In genomic region chr3:72345980-72346379, GRCh38 we compare ENCODE assay signal across 17 cellular contexts.
A peak's percentile ranks its signal among the peaks of the same experiment; 100 is the strongest.
DNase-seq lines count a peak whose midpoint lies in the region; ATAC-seq and TF ChIP-seq lines count a peak whose summit lies in the region.
"Had no signal": no experiment of that assay in that cellular context is flagged by ENCODE, and none has a peak within 500 bp of the region (broad histone marks: within the 10 kb centered on the region; RNA-seq: fewer than 3 reads in every experiment).

No MANE protein-coding gene starts in this region.

- H3K4me3 Mint-ChIP-seq in Caco-2 (ENCODE audit: unreplicated experiment): no peak overlapping the region
- H3K4me3 Mint-ChIP-seq in natural killer cell treated with Interleukin-12 subunit alpha and Interleukin-12 subunit beta and Interleukin-15 and Interleukin-18, amount 100 ng/mL, for 72 hours: peak overlapping the region; percentile 48
- H3K4me3 Mint-ChIP-seq: stimulated activated memory B cell treated with anti-CD40 and anti-IgM and Interleukin-4, amounts not matched to agents 10 μg/mL and 1 μg/mL and 100 μg/mL, for 72 hours had no signal

- no TSS peak for BruUV-seq in Caco-2 (replicated peaks; lab: Mats Ljungman, UMichigan)

- no peaks in the 10 kb centered on the region for H3K27me3 Mint-ChIP-seq in Caco-2 (ENCODE audit: insufficient read depth, unreplicated experiment)
- no peaks in the 10 kb centered on the region for H3K27me3 Mint-ChIP-seq in natural killer cell treated with Interleukin-12 subunit alpha and Interleukin-12 subunit beta and Interleukin-15 and Interleukin-18, amount 100 ng/mL, for 72 hours
- H3K27me3 Mint-ChIP-seq: stimulated activated memory B cell treated with anti-CD40 and anti-IgM and Interleukin-4, amounts not matched to agents 10 μg/mL and 1 μg/mL and 100 μg/mL, for 72 hours had no signal

- peaks cover 64 to 83% (median 77%) of the 10 kb centered on the region in 10 experiments for H3K4me1 ChIP-seq in BLaER1 treated with 17β-estradiol and CSF1 and Interleukin-3, amounts not matched to agents 10 nM and 100 nM
- peaks cover 10% of the 10 kb centered on the region for H3K4me1 ChIP-seq in Caco-2
- H3K4me1 ChIP-seq: adrenal gland had no signal

- POLR2A ChIA-PET in Caco-2 (lab: Charles Lee): no interaction called here

- no peak for DNase-seq in Caco-2
- DNase-seq in brain microvascular endothelial cell: no peak
- no peak for DNase-seq in natural killer cell treated with Interleukin-12 subunit alpha and Interleukin-12 subunit beta and Interleukin-15 and Interleukin-18, amount 100 ng/mL, for 72 hours (ENCODE audit: low spot score)
- DNase-seq: COR-L47, erythroblast, naive B cell, NCI-H2081 treated with DMSO at 0.1 percent for 48 hours, SHP77 had no signal

- H3K27ac ChIP-seq in BLaER1 treated with 17β-estradiol and CSF1 and Interleukin-3, amounts not matched to agents 10 nM and 100 nM: peak overlapping the region in 9 of 11 experiments; percentile 38 to 75 (median 59); a peak in 17 of 22 replicates
- peak overlapping the region; percentile 26 for H3K27ac ChIP-seq in brain microvascular endothelial cell
- H3K27ac ChIP-seq: right atrium auricular region had no signal

- no peaks in the 10 kb centered on the region for H3K36me3 Mint-ChIP-seq in Caco-2 (ENCODE audit: insufficient read depth, unreplicated experiment)
- no peaks in the 10 kb centered on the region for H3K36me3 Mint-ChIP-seq in natural killer cell treated with Interleukin-12 subunit alpha and Interleukin-12 subunit beta and Interleukin-15 and Interleukin-18, amount 100 ng/mL, for 72 hours
- H3K36me3 Mint-ChIP-seq: naive B cell; stimulated activated memory B cell treated with anti-CD40 and anti-IgM and Interleukin-4, amounts not matched to agents 10 μg/mL and 1 μg/mL and 100 μg/mL, for 72 hours had no signal

- peak overlapping the region; percentile 24 for H3K27ac Mint-ChIP-seq in Caco-2 (ENCODE audit: unreplicated experiment)
- peak overlapping the region in 1 of 2 donors; percentile 2 for H3K27ac Mint-ChIP-seq in natural killer cell treated with Interleukin-12 subunit alpha and Interleukin-12 subunit beta and Interleukin-15 and Interleukin-18, amount 100 ng/mL, for 72 hours
- H3K27ac Mint-ChIP-seq: stimulated activated memory B cell treated with anti-CD40 and anti-IgM and Interleukin-4, amounts not matched to agents 10 μg/mL and 1 μg/mL and 100 μg/mL, for 72 hours had no signal

- CTCF ChIA-PET in Caco-2 (lab: Charles Lee): no interaction called here

- no peaks in the 10 kb centered on the region; a peak in 1 of 22 replicates for H4K20me1 ChIP-seq in BLaER1 treated with 17β-estradiol and CSF1 and Interleukin-3, amounts not matched to agents 10 nM and 100 nM

- no peaks in the 10 kb centered on the region for H3K9me3 Mint-ChIP-seq in Caco-2 (ENCODE audit: unreplicated experiment)
- H3K9me3 Mint-ChIP-seq in natural killer cell treated with Interleukin-12 subunit alpha and Interleukin-12 subunit beta and Interleukin-15 and Interleukin-18, amount 100 ng/mL, for 72 hours: no peaks in the 10 kb centered on the region
- H3K9me3 Mint-ChIP-seq: stimulated activated memory B cell treated with anti-CD40 and anti-IgM and Interleukin-4, amounts not matched to agents 10 μg/mL and 1 μg/mL and 100 μg/mL, for 72 hours had no signal

- H3K9ac ChIP-seq in BLaER1 treated with 17β-estradiol and CSF1 and Interleukin-3, amounts not matched to agents 10 nM and 100 nM: peak overlapping the region in 5 of 11 experiments; percentile 7 to 39 (median 21); a peak in 4 of 22 replicates

- intact Hi-C loops in Caco-2 (cut with micrococcal nuclease; ENCODE audit: unreplicated experiment): no loop called here

- in situ Hi-C loops in brain microvascular endothelial cell (cut with HindIII; ENCODE audit: low pct_ligation_motif_present, low sequenced_read_pairs): no loop called here

- H3K4me3 ChIP-seq in BLaER1 treated with 17β-estradiol and CSF1 and Interleukin-3, amounts not matched to agents 10 nM and 100 nM: no peak overlapping the region; a peak in 1 of 20 replicates
- no peak overlapping the region for H3K4me3 ChIP-seq in Caco-2 (ENCODE audit: low read depth, low read length)
- H3K4me3 ChIP-seq in brain microvascular endothelial cell (ENCODE audit: low read depth, low read length): no peak overlapping the region
- H3K4me3 ChIP-seq: adrenal gland, MG63, right atrium auricular region had no signal

- H3K9me3 ChIP-seq in BLaER1 treated with 17β-estradiol and CSF1 and Interleukin-3, amounts not matched to agents 10 nM and 100 nM (replicated peaks in 1 of 11): 0 out of 22 replicates have a peak, but pooled peaks cover 0 to 4% (median 0%) of the 10 kb centered on the region in 11 experiments
- H3K9me3 ChIP-seq in Caco-2: no peaks in the 10 kb centered on the region
- H3K9me3 ChIP-seq: adrenal gland, MG63, right atrium auricular region had no signal

- no peaks in the 10 kb centered on the region for H3K4me1 Mint-ChIP-seq in Caco-2 (ENCODE audit: low read depth, unreplicated experiment)
- peaks cover 41 to 58% of the 10 kb centered on the region in 2 donors for H3K4me1 Mint-ChIP-seq in natural killer cell treated with Interleukin-12 subunit alpha and Interleukin-12 subunit beta and Interleukin-15 and Interleukin-18, amount 100 ng/mL, for 72 hours (ENCODE audit: low read depth in 2 of 2)

- no peak for ATAC-seq in natural killer cell treated with Interleukin-12 subunit alpha and Interleukin-12 subunit beta and Interleukin-15 and Interleukin-18, amount 100 ng/mL, for 72 hours
- ATAC-seq in GM18520 (IDR thresholded peaks at IDR 0.05; ENCODE audit: unreplicated experiment) (no peak), HG02610 (IDR thresholded peaks at IDR 0.05; ENCODE audit: unreplicated experiment) (no peak), HG03571 (IDR thresholded peaks at IDR 0.05; ENCODE audit: unreplicated experiment) (no peak)
- ATAC-seq: left lobe of liver; stimulated activated memory B cell treated with anti-CD40 and anti-IgM and Interleukin-4, amounts not matched to agents 10 μg/mL and 1 μg/mL and 100 μg/mL, for 72 hours had no signal

- TF ChIP-seq CTCF in Caco-2 (IDR thresholded peaks at IDR 0.05; ENCODE audit: insufficient read depth in 1 of 2, low read depth in 1 of 2, low read length in 1 of 2, severe bottlenecking in 1 of 2, unreplicated experiment in 1 of 2) (no peak), brain microvascular endothelial cell (IDR thresholded peaks at IDR 0.05; ENCODE audit: low read depth, low read length, missing control alignments) (peak; percentile 26)

- no peaks in the 10 kb centered on the region for H3K36me3 ChIP-seq in BLaER1 treated with 17β-estradiol and CSF1 and Interleukin-3, amounts not matched to agents 10 nM and 100 nM
- no peaks in the 10 kb centered on the region for H3K36me3 ChIP-seq in Caco-2 (ENCODE audit: control insufficient read depth, insufficient read depth, low read length)
- H3K36me3 ChIP-seq in brain microvascular endothelial cell (replicated peaks): no peaks in the 10 kb centered on the region
- H3K36me3 ChIP-seq: adrenal gland, MG63, right atrium auricular region had no signal

- peak overlapping the region; percentile 70 to 87 (median 82) for H3K4me2 ChIP-seq in BLaER1 treated with 17β-estradiol and CSF1 and Interleukin-3, amounts not matched to agents 10 nM and 100 nM

- H3K27me3 ChIP-seq in BLaER1 treated with 17β-estradiol and CSF1 and Interleukin-3, amounts not matched to agents 10 nM and 100 nM: peaks cover 0 to 4% (median 0%) of the 10 kb centered on the region in 11 experiments; a peak in 1 of 22 replicates
- H3K27me3 ChIP-seq in Caco-2 (replicated peaks; ENCODE audit: control insufficient read depth, insufficient read depth, low read length): no peaks in the 10 kb centered on the region
- H3K27me3 ChIP-seq in brain microvascular endothelial cell (replicated peaks): no peaks in the 10 kb centered on the region
- H3K27me3 ChIP-seq: adrenal gland, MG63, right atrium auricular region had no signal
